ENCODE assay signal across 13 cellular contexts in the genomic region with DNA sequence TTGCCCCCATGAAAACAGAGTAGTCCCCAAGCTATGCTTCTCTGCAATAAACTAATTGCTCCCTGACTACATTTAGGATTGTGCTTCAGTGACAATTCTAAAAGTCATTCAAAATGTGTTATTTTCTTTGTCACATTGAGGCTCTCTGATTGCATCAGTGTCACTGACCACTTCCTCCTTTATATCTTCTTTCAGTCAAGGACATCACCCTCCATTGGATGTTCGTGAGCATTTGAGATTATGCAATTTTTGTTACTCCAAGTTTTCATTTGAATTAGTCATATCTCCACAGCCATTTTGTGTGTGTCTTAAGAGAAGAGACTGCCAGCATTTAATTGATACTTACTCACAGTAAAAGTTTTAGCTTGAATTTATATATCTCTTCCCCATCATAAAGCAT.
"Had no signal": no experiment of that assay in that cellular context is flagged by ENCODE, and none has a peak within 500 bp of the region (broad histone marks: within the 10 kb centered on the region; RNA-seq: fewer than 3 reads in every experiment).

No MANE protein-coding gene starts in this region.

- H3K36me3 ChIP-seq: thoracic aorta had no signal

- H3K4me3 ChIP-seq: dorsolateral prefrontal cortex, thoracic aorta had no signal

- DNase-seq: activated CD4-positive, alpha-beta memory T cell treated with anti-CD3 and anti-CD28 coated beads for 36 hours; activated CD4-positive, alpha-beta T cell treated with anti-CD3 and anti-CD28 coated beads for 1 hour; activated gamma-delta T cell treated with Interleukin-2 at 50 U/mL for 16 hours; activated naive CD8-positive, alpha-beta T cell treated with anti-CD3 and anti-CD28 coated beads for 36 hours; activated T-cell treated with anti-CD3 and anti-CD28 coated beads, Interleukin-2, amount 50 U/mL, for 48 hours; aorta; dorsolateral prefrontal cortex; hippocampal formation; kidney glomerular epithelial cell; retina; stimulated activated CD4-positive, alpha-beta T cell treated with anti-CD3 and anti-CD28 coated beads, Interleukin-15, amount 100 ng/mL, for 24 hours; stimulated activated CD4-positive, alpha-beta T cell treated with anti-CD3 and anti-CD28 coated beads, Interleukin-4, amount 100 ng/mL, for 24 hours had no signal
